Comparison of ENCODE assay signal across 21 cellular contexts in the genomic region with DNA sequence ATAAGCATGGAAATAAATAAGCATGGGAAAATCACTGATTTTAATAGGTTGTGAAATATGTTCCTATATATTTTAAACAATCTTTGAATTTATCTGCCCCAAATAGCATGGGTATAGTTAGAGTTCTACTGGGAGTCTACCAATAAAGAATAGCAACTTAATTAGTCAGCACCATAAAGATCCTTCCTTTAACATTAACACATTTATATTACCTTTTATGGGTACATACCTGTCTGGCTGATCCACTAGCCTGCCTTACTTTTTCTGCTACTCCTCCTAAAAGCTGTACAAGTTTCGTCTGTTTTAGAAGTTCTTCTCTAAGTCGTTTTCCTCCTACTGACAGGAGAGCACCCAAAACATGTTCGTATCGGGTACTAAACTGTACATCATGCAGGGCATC. TPM values are rescaled to one million over a fixed set of nuclear protein-coding genes. Genes with fewer than 3 reads are reported as not detected.
A peak's percentile ranks its signal among the peaks of the same experiment; 100 is the strongest.
DNase-seq lines count a peak whose midpoint lies in the region; ATAC-seq and TF ChIP-seq lines count a peak whose summit lies in the region.
"Had no signal": no experiment of that assay in that cellular context is flagged by ENCODE, and none has a peak within 500 bp of the region (broad histone marks: within the 10 kb centered on the region; RNA-seq: fewer than 3 reads in every experiment).

No MANE protein-coding gene starts in this region.

- peaks cover 15% of the 10 kb centered on the region for H3K36me3 ChIP-seq in mammary epithelial cell (ENCODE audit: insufficient read depth, low read length)
- H3K36me3 ChIP-seq in breast epithelium = no peaks in the 10 kb centered on the region
- peaks cover 74% of the 10 kb centered on the region for H3K36me3 ChIP-seq in RWPE2 (ENCODE audit: low read depth)
- H3K36me3 ChIP-seq in upper lobe of right lung = peaks cover 85% of the 10 kb centered on the region
- H3K36me3 ChIP-seq in Caco-2 (ENCODE audit: control insufficient read depth, insufficient read depth, low read length) = no peaks in the 10 kb centered on the region; the same call in 1 of the 2 replicates
- H3K36me3 ChIP-seq: BE2C had no signal

- H3K27ac Mint-ChIP-seq in Caco-2 (ENCODE audit: unreplicated experiment) = no peak overlapping the region
- H3K27ac Mint-ChIP-seq: CD4-positive, alpha-beta T cell; GM23338; H9 had no signal

- POLR2A ChIA-PET in Caco-2 (lab: Charles Lee) = no interaction called here

- H3K4me2 ChIP-seq in mammary epithelial cell (ENCODE audit: insufficient read depth, low read depth, low read length) = no peak overlapping the region
- H3K4me2 ChIP-seq: A549; BLaER1 treated with 17β-estradiol and CSF1 and Interleukin-3, amounts not matched to agents 10 nM and 100 nM; GM23338 had no signal

- H3K79me2 ChIP-seq in mammary epithelial cell (ENCODE audit: insufficient read depth, low read length) = no peaks in the 10 kb centered on the region

- no peak overlapping the region for H2AFZ ChIP-seq in mammary epithelial cell (ENCODE audit: low read depth, low read length)
- H2AFZ ChIP-seq: GM23338 had no signal

- H3K27me3 Mint-ChIP-seq in Caco-2 (ENCODE audit: insufficient read depth, unreplicated experiment) = no peaks in the 10 kb centered on the region
- H3K27me3 Mint-ChIP-seq: CD4-positive, alpha-beta T cell; CD8-positive, alpha-beta memory T cell had no signal

- BruUV-seq in mammary epithelial cell (replicated peaks; lab: Mats Ljungman, UMichigan) = no TSS peak
- BruUV-seq in Caco-2 (replicated peaks; lab: Mats Ljungman, UMichigan) = no TSS peak

- peak; percentile 1 for DNase-seq in mammary epithelial cell
- DNase-seq in breast epithelium (ENCODE audit: low spot score in 2 of 2) = no peak
- DNase-seq in RWPE2 (ENCODE audit: low spot score) = no peak
- DNase-seq in epithelial cell of esophagus (ENCODE audit: low read depth) = peak; percentile 1
- no peak for DNase-seq in upper lobe of right lung
- DNase-seq in Caco-2 = no peak
- DNase-seq: 8988T; ACHN; AML-193; BE2C; Calu3; CD4-positive, alpha-beta T cell; CD8-positive, alpha-beta memory T cell; DMS53; DMS79 treated with DMSO at 0.1 percent for 48 hours; H9 had no signal

- intact Hi-C loops in mammary epithelial cell (cut with micrococcal nuclease) (no loop called here), breast epithelium (cut with DNase I; ENCODE audit: low total_unique reads) (no loop called here), upper lobe of right lung (cut with DNase I) (no loop called here), Caco-2 (cut with micrococcal nuclease; ENCODE audit: unreplicated experiment) (no loop called here)

- H3K4me1 ChIP-seq in mammary epithelial cell (ENCODE audit: insufficient read depth, low read length) = no peaks in the 10 kb centered on the region
- H3K4me1 ChIP-seq in breast epithelium = no peaks in the 10 kb centered on the region
- H3K4me1 ChIP-seq in RWPE2 (ENCODE audit: insufficient read depth, poor library complexity, severe bottlenecking) = no peaks in the 10 kb centered on the region
- H3K4me1 ChIP-seq in upper lobe of right lung = no peaks in the 10 kb centered on the region
- H3K4me1 ChIP-seq in Caco-2 = no peaks in the 10 kb centered on the region
- H3K4me1 ChIP-seq: A549, BE2C had no signal

- H3K9ac ChIP-seq in mammary epithelial cell (ENCODE audit: insufficient read depth, low read length) = no peak overlapping the region
- H3K9ac ChIP-seq: BLaER1 treated with 17β-estradiol and CSF1 and Interleukin-3, amounts not matched to agents 10 nM and 100 nM had no signal

- 100% methylated on average over 4 of the region's 4 CpGs for WGBS in mammary epithelial cell (ENCODE audit: low coverage, missing lambda C conversion rate)

- in situ Hi-C loops in mammary epithelial cell (cut with MboI; ENCODE audit: low sequenced_read_pairs in 2 of 2) = no loop called here

- TF ChIP-seq CTCF in mammary epithelial cell (conservative IDR thresholded peaks at IDR 0.05 in 1 of 2, IDR thresholded peaks at IDR 0.05 in 1 of 2; ENCODE audit: extremely low read depth in 1 of 2, insufficient read depth in 1 of 2, low read depth in 1 of 2, low read length in 2 of 2) (no peak), breast epithelium (IDR thresholded peaks at IDR 0.05) (no peak), RWPE2 (IDR thresholded peaks at IDR 0.05; ENCODE audit: poor library complexity, severe bottlenecking) (no peak), epithelial cell of esophagus (IDR thresholded peaks at IDR 0.05; ENCODE audit: insufficient read depth, low read depth, low read length, missing control alignments) (no peak), upper lobe of right lung (IDR thresholded peaks at IDR 0.05) (no peak), Caco-2 (IDR thresholded peaks at IDR 0.05; ENCODE audit: insufficient read depth in 1 of 2, low read depth in 1 of 2, low read length in 1 of 2, severe bottlenecking in 1 of 2, unreplicated experiment in 1 of 2) (no peak)

- no peaks in the 10 kb centered on the region for H3K9me3 Mint-ChIP-seq in Caco-2 (ENCODE audit: unreplicated experiment)
- H3K9me3 Mint-ChIP-seq: CD14-positive monocyte; CD4-positive, alpha-beta T cell; CD8-positive, alpha-beta memory T cell; GM23338; H9 had no signal

- H3K4me3 Mint-ChIP-seq in Caco-2 (ENCODE audit: unreplicated experiment) = no peak overlapping the region
- H3K4me3 Mint-ChIP-seq: CD14-positive monocyte; CD4-positive, alpha-beta T cell; CD8-positive, alpha-beta memory T cell; GM23338; H9 had no signal

- peak; percentile 73 for ATAC-seq in RWPE2 (ENCODE audit: low read depth)
- ATAC-seq in upper lobe of right lung = no peak
- ATAC-seq: A549, GM23338, HCT116 had no signal

- no peak for TF ChIP-seq POLR2A in breast epithelium (IDR thresholded peaks at IDR 0.05)

- no peaks in the 10 kb centered on the region for H3K4me1 Mint-ChIP-seq in Caco-2 (ENCODE audit: low read depth, unreplicated experiment)
- H3K4me1 Mint-ChIP-seq: CD14-positive monocyte, GM23338, H9 had no signal

- no peak overlapping the region for H3K4me3 ChIP-seq in mammary epithelial cell (replicated peaks in 1 of 3; ENCODE audit: insufficient read depth in 1 of 3, low read depth in 2 of 3, low read length in 3 of 3)
- no peak overlapping the region for H3K4me3 ChIP-seq in breast epithelium
- no peak overlapping the region for H3K4me3 ChIP-seq in RWPE2 (ENCODE audit: severe bottlenecking)
- no peak overlapping the region for H3K4me3 ChIP-seq in epithelial cell of esophagus (ENCODE audit: low read length)
- H3K4me3 ChIP-seq in upper lobe of right lung = no peak overlapping the region
- no peak overlapping the region for H3K4me3 ChIP-seq in Caco-2 (ENCODE audit: low read depth, low read length)
- H3K4me3 ChIP-seq: A549; BLaER1 treated with 17β-estradiol and CSF1 and Interleukin-3, amounts not matched to agents 10 nM and 100 nM; GM23338 had no signal

- H4K20me1 ChIP-seq in mammary epithelial cell (ENCODE audit: insufficient read depth, low read length) = no peaks in the 10 kb centered on the region
- H4K20me1 ChIP-seq: BLaER1 treated with 17β-estradiol and CSF1 and Interleukin-3, amounts not matched to agents 10 nM and 100 nM had no signal

- dilution Hi-C loops in mammary epithelial cell (cut with HindIII; ENCODE audit: low sequenced_read_pairs) = no loop called here

- CTCF ChIA-PET in mammary epithelial cell (lab: Charles Lee; ENCODE audit: low non-redundant PET) = no interaction called here
- CTCF ChIA-PET in Caco-2 (lab: Charles Lee) = no interaction called here

- H3K9me3 ChIP-seq in mammary epithelial cell (replicated peaks; ENCODE audit: insufficient read depth, low read length) (no peaks in the 10 kb centered on the region), breast epithelium (no peaks in the 10 kb centered on the region), RWPE2 (ENCODE audit: severe bottlenecking) (no peaks in the 10 kb centered on the region), upper lobe of right lung (no peaks in the 10 kb centered on the region), Caco-2 (no peaks in the 10 kb centered on the region)
- H3K9me3 ChIP-seq: A549; BE2C; BLaER1 treated with 17β-estradiol and CSF1 and Interleukin-3, amounts not matched to agents 10 nM and 100 nM had no signal

- H3K27me3 ChIP-seq in mammary epithelial cell (ENCODE audit: insufficient read depth, low read length) = no peaks in the 10 kb centered on the region
- no peaks in the 10 kb centered on the region for H3K27me3 ChIP-seq in breast epithelium
- H3K27me3 ChIP-seq in RWPE2 (ENCODE audit: insufficient read depth, poor library complexity, severe bottlenecking) = no peaks in the 10 kb centered on the region
- H3K27me3 ChIP-seq in upper lobe of right lung = no peaks in the 10 kb centered on the region
- no peaks in the 10 kb centered on the region for H3K27me3 ChIP-seq in Caco-2 (replicated peaks; ENCODE audit: control insufficient read depth, insufficient read depth, low read length)
- H3K27me3 ChIP-seq: BE2C; BLaER1 treated with 17β-estradiol and CSF1 and Interleukin-3, amounts not matched to agents 10 nM and 100 nM had no signal

- no peak overlapping the region for H3K27ac ChIP-seq in mammary epithelial cell (ENCODE audit: insufficient read depth, low read depth, low read length)
- no peak overlapping the region for H3K27ac ChIP-seq in breast epithelium
- H3K27ac ChIP-seq in RWPE2 (ENCODE audit: poor library complexity, severe bottlenecking) = peak overlapping the region; percentile 33
- no peak overlapping the region for H3K27ac ChIP-seq in upper lobe of right lung
- H3K27ac ChIP-seq: A549; BLaER1 treated with 17β-estradiol and CSF1 and Interleukin-3, amounts not matched to agents 10 nM and 100 nM had no signal

- H3K36me3 Mint-ChIP-seq in Caco-2 (ENCODE audit: insufficient read depth, unreplicated experiment) = peaks cover 80% of the 10 kb centered on the region

RNA-seq across cellular contexts. Expression of a gene that starts 39.8 kb away (rescaled TPM):
- total RNA-seq in mammary epithelial cell (100 to 1,000 TPM; 475 to 878 TPM), breast epithelium (1,000 to 10,000 TPM; 1,829 to 3,143 (median 2,184) TPM), upper lobe of right lung (755 TPM), Caco-2 (2022) (1,349 and 1,456 TPM in 2 replicates)
- polyA plus RNA-seq in mammary epithelial cell = 1,238 TPM
- polyA minus RNA-seq in mammary epithelial cell = 513 TPM

Comparison
In these comparisons a context has a peak if more than half of its experiments do, and no peak if none do; other contexts are left out.
1. DNase-seq: peak in mammary epithelial cell (single experiment) and epithelial cell of esophagus (single experiment); none in breast epithelium (0 of 2), RWPE2 (single experiment), upper lobe of right lung (single experiment) and Caco-2 (0 of 2).